In genomic region chr2:219452361-219453317, GRCh38 we compare ENCODE assay signal across 8 cellular contexts. TPM values are rescaled to one million over a fixed set of nuclear protein-coding genes. Genes with fewer than 3 reads are reported as not detected.
A peak's percentile ranks its signal among the peaks of the same experiment; 100 is the strongest.
DNase-seq lines count a peak whose midpoint lies in the region; ATAC-seq and TF ChIP-seq lines count a peak whose summit lies in the region.

No MANE protein-coding gene starts in this region.

- no peak overlapping the region for H3K4me3 Mint-ChIP-seq in stimulated activated effector memory CD8-positive, alpha-beta T cell treated with anti-CD3 and anti-CD28 coated beads, Interleukin-12 subunit alpha, Interleukin-12 subunit beta, amount 100 ng/mL, for 72 hours

- H3K4me1 Mint-ChIP-seq in stimulated activated effector memory CD8-positive, alpha-beta T cell treated with anti-CD3 and anti-CD28 coated beads, Interleukin-12 subunit alpha, Interleukin-12 subunit beta, amount 100 ng/mL, for 72 hours: peaks cover 6% of the 10 kb centered on the region

- no peaks in the 10 kb centered on the region for H3K36me3 ChIP-seq in esophagus squamous epithelium

- H3K27me3 ChIP-seq in esophagus squamous epithelium: peaks cover 0 to 60% (median 0%) of the 10 kb centered on the region in 4 donors

- no peaks in the 10 kb centered on the region for H3K9me3 Mint-ChIP-seq in stimulated activated effector memory CD8-positive, alpha-beta T cell treated with anti-CD3 and anti-CD28 coated beads, Interleukin-12 subunit alpha, Interleukin-12 subunit beta, amount 100 ng/mL, for 72 hours

- DNase-seq in Ammon's horn (ENCODE audit: low spot score) (peak; percentile 68), NCI-H69 (lab: John Stamatoyannopoulos, UW) (peak; percentile 48), esophagus squamous epithelium (lab: John Stamatoyannopoulos, UW) (no peak), non-pigmented ciliary epithelial cell (ENCODE audit: low read depth) (peak; percentile 74), NCI-H2196 treated with DMSO at 0.1 percent for 48 hours (lab: John Stamatoyannopoulos, UW; ENCODE audit: unreplicated experiment) (no peak), NCI-H345 (lab: John Stamatoyannopoulos, UW) (no peak), DMS53 (lab: John Stamatoyannopoulos, UW) (no peak)
- no peak for DNase-seq in stimulated activated effector memory CD8-positive, alpha-beta T cell treated with anti-CD3 and anti-CD28 coated beads, Interleukin-12 subunit alpha, Interleukin-12 subunit beta, amount 100 ng/mL, for 72 hours (ENCODE audit: low spot score in 2 of 2)

- no peak overlapping the region for H3K27ac Mint-ChIP-seq in stimulated activated effector memory CD8-positive, alpha-beta T cell treated with anti-CD3 and anti-CD28 coated beads, Interleukin-12 subunit alpha, Interleukin-12 subunit beta, amount 100 ng/mL, for 72 hours

- intact Hi-C loops in esophagus squamous epithelium (cut with DNase I): no loop called here

- ATAC-seq in stimulated activated effector memory CD8-positive, alpha-beta T cell treated with anti-CD3 and anti-CD28 coated beads, Interleukin-12 subunit alpha, Interleukin-12 subunit beta, amount 100 ng/mL, for 72 hours: no peak

- H3K4me3 ChIP-seq in esophagus squamous epithelium: peak overlapping the region in 1 of 4 donors; percentile 5

- peaks cover 0 to 37% (median 10%) of the 10 kb centered on the region in 3 donors for H3K4me1 ChIP-seq in esophagus squamous epithelium

- TF ChIP-seq CTCF in esophagus squamous epithelium (IDR thresholded peaks at IDR 0.05): no peak

- no peaks in the 10 kb centered on the region for H3K36me3 Mint-ChIP-seq in stimulated activated effector memory CD8-positive, alpha-beta T cell treated with anti-CD3 and anti-CD28 coated beads, Interleukin-12 subunit alpha, Interleukin-12 subunit beta, amount 100 ng/mL, for 72 hours

- H3K27ac ChIP-seq in esophagus squamous epithelium: peak overlapping the region; percentile 67 to 92 (median 84)

- no peak for TF ChIP-seq POLR2A in esophagus squamous epithelium (IDR thresholded peaks at IDR 0.05)

- 51 to 58% methylated on average over 16 to 20 of the region's 23 CpGs for WGBS in esophagus squamous epithelium, 2 donors

- H3K9me3 ChIP-seq in esophagus squamous epithelium: no peaks in the 10 kb centered on the region

RNA-seq across cellular contexts. Expression of gene SPEG, which starts 18.0 kb away (rescaled TPM):
- 10 to 100 TPM in 1 of 4 donors, 1 to 10 TPM in 3; 3.8 to 29.0 (median 5.0) TPM for total RNA-seq in esophagus squamous epithelium

RNA-seq across cellular contexts. Expression of gene DES, which starts 34.5 kb away (rescaled TPM):
- total RNA-seq in esophagus squamous epithelium: 1,000 to 10,000 TPM in 1 of 4 donors, 100 to 1,000 TPM in 3; 120 to 2,698 (median 303) TPM

RNA-seq across cellular contexts. Expression of gene GMPPA, which starts 46.1 kb away (rescaled TPM):
- 10 to 100 TPM; 18.1 to 31.1 (median 26.4) TPM for total RNA-seq in esophagus squamous epithelium

Comparison
In these comparisons a context has a peak if more than half of its experiments do, and no peak if none do; other contexts are left out.
1. DNase-seq: peak in Ammon's horn (single experiment), NCI-H69 (single experiment) and non-pigmented ciliary epithelial cell (single experiment); none in esophagus squamous epithelium (single experiment), NCI-H2196 treated with DMSO at 0.1 percent for 48 hours (single experiment), NCI-H345 (single experiment), stimulated activated effector memory CD8-positive, alpha-beta T cell treated with anti-CD3 and anti-CD28 coated beads, Interleukin-12 subunit alpha, Interleukin-12 subunit beta, amount 100 ng/mL, for 72 hours (0 of 2) and DMS53 (single experiment).